Comparison of ENCODE assay signal across 1 cellular context in the genomic region with DNA sequence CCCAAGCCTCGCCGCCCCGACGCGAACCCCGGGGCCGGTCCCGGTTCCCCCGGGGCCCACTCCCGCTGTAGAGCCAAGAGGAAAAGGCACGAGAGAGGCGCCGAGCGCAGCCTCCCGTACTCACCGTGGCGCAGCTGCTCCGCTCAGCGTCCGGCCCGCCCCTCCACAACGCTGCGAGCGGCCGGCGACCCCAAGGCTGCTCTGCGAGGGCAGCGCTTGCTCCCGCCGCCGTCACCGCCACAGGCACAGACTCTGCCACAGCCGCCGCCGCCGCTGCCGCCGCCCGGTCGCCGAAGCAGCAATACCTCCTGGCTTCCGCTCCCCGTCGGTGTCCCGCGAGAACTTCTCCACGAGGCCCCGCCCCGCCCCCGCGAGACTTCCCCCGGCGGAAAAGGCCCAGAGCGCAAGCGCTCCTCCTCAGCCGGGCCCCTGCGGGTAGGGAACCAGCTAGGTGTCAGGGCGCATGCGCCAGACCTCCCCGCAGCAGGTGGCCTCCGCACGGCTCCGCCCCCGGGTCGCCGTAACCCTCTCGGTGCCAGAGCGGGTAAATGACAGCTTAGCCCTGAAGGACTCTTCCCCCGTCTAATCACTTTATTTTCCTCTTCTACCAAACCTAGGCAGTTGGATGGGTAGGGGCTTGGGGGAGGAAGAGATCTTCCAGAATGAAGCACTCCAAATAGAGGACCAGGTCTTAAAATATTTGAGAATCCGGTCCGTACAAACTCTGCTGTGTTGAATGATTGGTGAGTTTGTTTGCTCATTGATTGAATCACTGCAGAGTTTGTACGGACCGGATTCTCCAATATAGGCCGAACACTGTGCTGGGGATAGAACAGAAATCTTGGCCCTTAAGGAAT.
TF ChIP-seq lines count a peak whose summit lies in the region.

Gene GRB2, minus strand, starts transcription at position 314 of the 857 bp plus-strand sequence. CDS start 12,050 bp downstream, outside the sequence.

TF ChIP-seq in HEK293, 187 proteins besides CTCF, POLR2A, EP300 and RAD21 (continued from another document):
- TF ChIP-seq ZNF571 (tag by site-specific recombination; IDR thresholded peaks at IDR 0.05) (no peak), ZNF544 (tag by site-specific recombination; IDR thresholded peaks at IDR 0.05) (no peak), ZNF501 (tag by site-specific recombination; IDR thresholded peaks at IDR 0.05) (peak; percentile 51; the same call in 1 of the 2 replicates), SP2 (tag by site-specific recombination; IDR thresholded peaks at IDR 0.05) (peak; percentile 80), EGR2 (tag by site-specific recombination; IDR thresholded peaks at IDR 0.05; ENCODE audit: low read depth) (peak; percentile 7; the same call in 1 of the 2 replicates), SCRT2 (tag by site-specific recombination; IDR thresholded peaks at IDR 0.05) (peak; percentile 72), GLIS1 (tag by site-specific recombination; IDR thresholded peaks at IDR 0.05) (peak; percentile 89), ZNF530 (tag by site-specific recombination; IDR thresholded peaks at IDR 0.05; ENCODE audit: low read depth) (no peak), ZNF558 (tag by site-specific recombination; IDR thresholded peaks at IDR 0.05) (0 out of 2 replicates have a peak, but pooled peaks have one; percentile 39), SCRT1 (tag by site-specific recombination; IDR thresholded peaks at IDR 0.05; ENCODE audit: borderline replicate concordance) (peak; percentile 55; the same call in 1 of the 2 replicates), ZNF37A (tag by site-specific recombination; IDR thresholded peaks at IDR 0.05) (no peak), KLF10 (tag by site-specific recombination; IDR thresholded peaks at IDR 0.05) (peak; percentile 57), ZNF660 (tag by site-specific recombination; IDR thresholded peaks at IDR 0.05) (peak; percentile 60; the same call in 1 of the 2 replicates), KLF9 (tag by site-specific recombination; IDR thresholded peaks at IDR 0.05; ENCODE audit: low read depth) (peak; percentile 68; the same call in 1 of the 2 replicates), ZNF596 (tag by site-specific recombination; IDR thresholded peaks at IDR 0.05) (0 out of 2 replicates have a peak, but pooled peaks have one; percentile 34), ZNF747 (tag by site-specific recombination; IDR thresholded peaks at IDR 0.05) (no peak), ZNF184 (tag by site-specific recombination; IDR thresholded peaks at IDR 0.05) (peak; percentile 68; the same call in 1 of the 2 replicates), YY2 (tag by site-specific recombination; IDR thresholded peaks at IDR 0.05) (0 out of 2 replicates have a peak, but pooled peaks have one; percentile 40), SP7 (tag by site-specific recombination; IDR thresholded peaks at IDR 0.05) (peak; percentile 63; the same call in 1 of the 2 replicates), ZNF341 (tag by site-specific recombination; IDR thresholded peaks at IDR 0.05; ENCODE audit: low read depth) (peak; percentile 79), GFI1B (tag by site-specific recombination; IDR thresholded peaks at IDR 0.05) (peak; percentile 59; the same call in 1 of the 2 replicates), ZNF792 (tag by site-specific recombination; IDR thresholded peaks at IDR 0.05) (no peak), ZBTB17 (tag by site-specific recombination; IDR thresholded peaks at IDR 0.05) (0 out of 2 replicates have a peak, but pooled peaks have one; percentile 9), ZNF639 (tag by site-specific recombination; IDR thresholded peaks at IDR 0.05) (no peak), SP3 (tag by site-specific recombination; IDR thresholded peaks at IDR 0.05) (peak; percentile 90), ZFP69B (tag by site-specific recombination; IDR thresholded peaks at IDR 0.05) (peak; percentile 64), KLF16 (tag by site-specific recombination; IDR thresholded peaks at IDR 0.05) (peak; percentile 72), GLIS2 (tag by site-specific recombination; IDR thresholded peaks at IDR 0.05) (peak; percentile 68), HOXD13 (CRISPR knock-in tag; IDR thresholded peaks at IDR 0.05; ENCODE audit: borderline replicate concordance) (0 out of 2 replicates have a peak, but pooled peaks have one; percentile 6)
- TF ChIP-seq, protein P1, sequence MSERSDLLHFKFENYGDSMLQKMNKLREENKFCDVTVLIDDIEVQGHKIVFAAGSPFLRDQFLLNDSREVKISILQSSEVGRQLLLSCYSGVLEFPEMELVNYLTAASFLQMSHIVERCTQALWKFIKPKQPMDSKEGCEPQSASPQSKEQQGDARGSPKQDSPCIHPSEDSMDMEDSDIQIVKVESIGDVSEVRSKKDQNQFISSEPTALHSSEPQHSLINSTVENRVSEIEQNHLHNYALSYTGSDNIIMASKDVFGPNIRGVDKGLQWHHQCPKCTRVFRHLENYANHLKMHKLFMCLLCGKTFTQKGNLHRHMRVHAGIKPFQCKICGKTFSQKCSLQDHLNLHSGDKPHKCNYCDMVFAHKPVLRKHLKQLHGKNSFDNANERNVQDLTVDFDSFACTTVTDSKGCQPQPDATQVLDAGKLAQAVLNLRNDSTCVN (tag by site-specific recombination; optimal IDR thresholded peaks at IDR 0.05) = peak; percentile 59
- TF ChIP-seq, protein P2, sequence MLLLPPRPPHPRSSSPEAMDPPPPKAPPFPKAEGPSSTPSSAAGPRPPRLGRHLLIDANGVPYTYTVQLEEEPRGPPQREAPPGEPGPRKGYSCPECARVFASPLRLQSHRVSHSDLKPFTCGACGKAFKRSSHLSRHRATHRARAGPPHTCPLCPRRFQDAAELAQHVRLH (tag by site-specific recombination; IDR thresholded peaks at IDR 0.05) = no peak
- TF ChIP-seq, protein P3, sequence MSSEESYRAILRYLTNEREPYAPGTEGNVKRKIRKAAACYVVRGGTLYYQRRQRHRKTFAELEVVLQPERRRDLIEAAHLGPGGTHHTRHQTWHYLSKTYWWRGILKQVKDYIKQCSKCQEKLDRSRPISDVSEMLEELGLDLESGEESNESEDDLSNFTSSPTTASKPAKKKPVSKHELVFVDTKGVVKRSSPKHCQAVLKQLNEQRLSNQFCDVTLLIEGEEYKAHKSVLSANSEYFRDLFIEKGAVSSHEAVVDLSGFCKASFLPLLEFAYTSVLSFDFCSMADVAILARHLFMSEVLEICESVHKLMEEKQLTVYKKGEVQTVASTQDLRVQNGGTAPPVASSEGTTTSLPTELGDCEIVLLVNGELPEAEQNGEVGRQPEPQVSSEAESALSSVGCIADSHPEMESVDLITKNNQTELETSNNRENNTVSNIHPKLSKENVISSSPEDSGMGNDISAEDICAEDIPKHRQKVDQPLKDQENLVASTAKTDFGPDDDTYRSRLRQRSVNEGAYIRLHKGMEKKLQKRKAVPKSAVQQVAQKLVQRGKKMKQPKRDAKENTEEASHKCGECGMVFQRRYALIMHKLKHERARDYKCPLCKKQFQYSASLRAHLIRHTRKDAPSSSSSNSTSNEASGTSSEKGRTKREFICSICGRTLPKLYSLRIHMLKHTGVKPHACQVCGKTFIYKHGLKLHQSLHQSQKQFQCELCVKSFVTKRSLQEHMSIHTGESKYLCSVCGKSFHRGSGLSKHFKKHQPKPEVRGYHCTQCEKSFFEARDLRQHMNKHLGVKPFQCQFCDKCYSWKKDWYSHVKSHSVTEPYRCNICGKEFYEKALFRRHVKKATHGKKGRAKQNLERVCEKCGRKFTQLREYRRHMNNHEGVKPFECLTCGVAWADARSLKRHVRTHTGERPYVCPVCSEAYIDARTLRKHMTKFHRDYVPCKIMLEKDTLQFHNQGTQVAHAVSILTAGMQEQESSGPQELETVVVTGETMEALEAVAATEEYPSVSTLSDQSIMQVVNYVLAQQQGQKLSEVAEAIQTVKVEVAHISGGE (tag by site-specific recombination; conservative IDR thresholded peaks at IDR 0.05; ENCODE audit: low read depth) = 0 out of 2 replicates have a peak, but pooled peaks have one; percentile 30
- TF ChIP-seq, protein P4, sequence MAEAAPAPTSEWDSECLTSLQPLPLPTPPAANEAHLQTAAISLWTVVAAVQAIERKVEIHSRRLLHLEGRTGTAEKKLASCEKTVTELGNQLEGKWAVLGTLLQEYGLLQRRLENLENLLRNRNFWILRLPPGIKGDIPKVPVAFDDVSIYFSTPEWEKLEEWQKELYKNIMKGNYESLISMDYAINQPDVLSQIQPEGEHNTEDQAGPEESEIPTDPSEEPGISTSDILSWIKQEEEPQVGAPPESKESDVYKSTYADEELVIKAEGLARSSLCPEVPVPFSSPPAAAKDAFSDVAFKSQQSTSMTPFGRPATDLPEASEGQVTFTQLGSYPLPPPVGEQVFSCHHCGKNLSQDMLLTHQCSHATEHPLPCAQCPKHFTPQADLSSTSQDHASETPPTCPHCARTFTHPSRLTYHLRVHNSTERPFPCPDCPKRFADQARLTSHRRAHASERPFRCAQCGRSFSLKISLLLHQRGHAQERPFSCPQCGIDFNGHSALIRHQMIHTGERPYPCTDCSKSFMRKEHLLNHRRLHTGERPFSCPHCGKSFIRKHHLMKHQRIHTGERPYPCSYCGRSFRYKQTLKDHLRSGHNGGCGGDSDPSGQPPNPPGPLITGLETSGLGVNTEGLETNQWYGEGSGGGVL (tag by site-specific recombination; IDR thresholded peaks at IDR 0.05) = no peak; the same call in 1 of the 2 replicates
- TF ChIP-seq, protein P5, sequence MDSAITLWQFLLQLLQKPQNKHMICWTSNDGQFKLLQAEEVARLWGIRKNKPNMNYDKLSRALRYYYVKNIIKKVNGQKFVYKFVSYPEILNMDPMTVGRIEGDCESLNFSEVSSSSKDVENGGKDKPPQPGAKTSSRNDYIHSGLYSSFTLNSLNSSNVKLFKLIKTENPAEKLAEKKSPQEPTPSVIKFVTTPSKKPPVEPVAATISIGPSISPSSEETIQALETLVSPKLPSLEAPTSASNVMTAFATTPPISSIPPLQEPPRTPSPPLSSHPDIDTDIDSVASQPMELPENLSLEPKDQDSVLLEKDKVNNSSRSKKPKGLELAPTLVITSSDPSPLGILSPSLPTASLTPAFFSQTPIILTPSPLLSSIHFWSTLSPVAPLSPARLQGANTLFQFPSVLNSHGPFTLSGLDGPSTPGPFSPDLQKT (IDR thresholded peaks at IDR 0.05; ENCODE audit: borderline replicate concordance, low read depth, low read length) = no peak
